ENCODE assay signal across 9 cellular contexts in the genomic region with DNA sequence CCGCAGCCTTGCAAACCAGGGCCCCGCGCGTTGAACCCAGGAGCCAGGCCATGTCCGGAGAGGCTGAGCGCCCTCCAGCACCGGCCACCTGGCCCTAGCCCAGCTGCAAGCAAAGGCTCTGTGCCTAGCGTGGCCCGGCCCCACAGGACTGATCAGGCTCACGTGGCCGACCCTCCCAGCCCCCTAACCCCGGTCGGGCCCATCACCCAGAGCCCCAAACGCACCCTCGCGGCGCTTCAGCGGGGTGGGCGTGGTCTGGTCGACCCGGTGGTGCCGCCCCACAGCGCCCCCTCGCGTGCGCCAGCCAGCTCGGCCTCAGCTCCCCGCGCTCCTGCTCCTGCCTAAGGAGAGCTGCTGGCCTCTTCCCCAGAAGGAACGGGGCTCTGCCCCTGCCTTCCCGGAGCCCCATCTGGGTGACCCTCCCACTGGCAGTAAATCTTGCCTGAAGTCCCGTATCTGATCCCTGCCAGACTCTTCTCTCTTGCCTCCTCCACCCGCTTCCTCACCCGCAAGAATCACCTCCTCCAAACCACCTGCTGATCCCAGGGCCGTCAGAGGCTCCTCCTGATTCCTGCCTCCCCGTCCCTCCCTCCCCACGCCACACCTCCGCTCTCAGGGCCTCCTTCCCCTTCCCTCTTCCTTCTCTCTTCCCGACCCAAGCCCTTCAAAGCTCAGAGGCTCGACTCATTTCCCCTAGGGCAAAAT. TPM values are rescaled to one million over a fixed set of nuclear protein-coding genes. Genes with fewer than 3 reads are reported as not detected.
A peak's percentile ranks its signal among the peaks of the same experiment; 100 is the strongest.
DNase-seq lines count a peak whose midpoint lies in the region; ATAC-seq and TF ChIP-seq lines count a peak whose summit lies in the region.
"Had no signal": no experiment of that assay in that cellular context is flagged by ENCODE, and none has a peak within 500 bp of the region (broad histone marks: within the 10 kb centered on the region; RNA-seq: fewer than 3 reads in every experiment).

No MANE protein-coding gene starts in this region.

- no peaks in the 10 kb centered on the region for H3K9me2 ChIP-seq in DOHH2 (replicated peaks; ENCODE audit: control insufficient read depth, low read length)

- H3K27me3 Mint-ChIP-seq in activated T-cell treated with anti-CD3 and anti-CD28 coated beads, Interleukin-2, amount 50 U/mL, for 72 hours (ENCODE audit: low read depth) = peaks cover 18% of the 10 kb centered on the region

- H4K20me1 ChIP-seq in DOHH2 (ENCODE audit: control insufficient read depth, insufficient read depth, low read depth, low read length) = no peaks in the 10 kb centered on the region

- H3K4me2 ChIP-seq in DOHH2 (ENCODE audit: low read length) = peak overlapping the region; percentile 47
- H3K4me2 ChIP-seq in parathyroid adenoma (ENCODE audit: low read length) = peak overlapping the region; percentile 30

- peaks cover 9% of the 10 kb centered on the region for H3K4me1 Mint-ChIP-seq in activated T-cell treated with anti-CD3 and anti-CD28 coated beads, Interleukin-2, amount 50 U/mL, for 72 hours (ENCODE audit: low read depth)

- H2AFZ ChIP-seq in parathyroid adenoma = peak overlapping the region; percentile 74

- H3K36me3 Mint-ChIP-seq in activated T-cell treated with anti-CD3 and anti-CD28 coated beads, Interleukin-2, amount 50 U/mL, for 72 hours (ENCODE audit: insufficient read depth in 2 of 2) = no peaks in the 10 kb centered on the region

- no peaks in the 10 kb centered on the region for H3K36me3 ChIP-seq in DOHH2 (ENCODE audit: control insufficient read depth, low read length)
- no peaks in the 10 kb centered on the region for H3K36me3 ChIP-seq in parathyroid adenoma (ENCODE audit: control insufficient read depth, insufficient read depth, low read length)

- peak overlapping the region; percentile 34; the same call in 1 of the 2 replicates for H3K4me3 ChIP-seq in DOHH2 (ENCODE audit: low read length)
- no peak overlapping the region for H3K4me3 ChIP-seq in parathyroid adenoma (ENCODE audit: low read depth, low read length)

- DNase-seq in KG1 (lab: John Stamatoyannopoulos, UW) (peak; percentile 19), Right ventricle myocardium superior (peak; percentile 80), NCI-H510A treated with DMSO at 0.1 percent for 48 hours (lab: John Stamatoyannopoulos, UW) (no peak), NCI-H146 (lab: John Stamatoyannopoulos, UW) (no peak)
- peak; percentile 71 to 78 for DNase-seq in activated T-cell treated with anti-CD3 and anti-CD28 coated beads, Interleukin-2, amount 50 U/mL, for 72 hours

- H3K9me3 Mint-ChIP-seq in activated T-cell treated with anti-CD3 and anti-CD28 coated beads, Interleukin-2, amount 50 U/mL, for 72 hours = no peaks in the 10 kb centered on the region

- H3K27me3 ChIP-seq in DOHH2 (ENCODE audit: control insufficient read depth, low read length) (no peaks in the 10 kb centered on the region), parathyroid adenoma (ENCODE audit: control insufficient read depth, insufficient read depth, low read length) (no peaks in the 10 kb centered on the region)

- peak overlapping the region in 1 of 2 donors; percentile 73 for H3K4me3 Mint-ChIP-seq in activated T-cell treated with anti-CD3 and anti-CD28 coated beads, Interleukin-2, amount 50 U/mL, for 72 hours

- H3K4me1 ChIP-seq in DOHH2 (ENCODE audit: control insufficient read depth, low read length) = peaks cover 17% of the 10 kb centered on the region
- H3K4me1 ChIP-seq in parathyroid adenoma = peaks cover 2% of the 10 kb centered on the region

- H3K79me2 ChIP-seq in DOHH2 (ENCODE audit: control insufficient read depth, low read length) = no peaks in the 10 kb centered on the region
- no peaks in the 10 kb centered on the region for H3K79me2 ChIP-seq in parathyroid adenoma

- ATAC-seq in GM21515 (IDR thresholded peaks at IDR 0.05; ENCODE audit: unreplicated experiment) (peak; percentile 73), Right ventricle myocardium superior (ENCODE audit: poor library complexity) (peak; percentile 90)
- ATAC-seq in activated T-cell treated with anti-CD3 and anti-CD28 coated beads, Interleukin-2, amount 50 U/mL, for 72 hours (replicated peaks in 1 of 2) = peak; percentile 77 to 84

- H3F3A ChIP-seq in DOHH2 (ENCODE audit: control insufficient read depth, insufficient read depth) = no peaks in the 10 kb centered on the region

- no peak overlapping the region for H3K9ac ChIP-seq in parathyroid adenoma

- H3K27ac ChIP-seq in DOHH2 (ENCODE audit: low read depth, low read length) (no peak overlapping the region), parathyroid adenoma (no peak overlapping the region)

- TF ChIP-seq CTCF in DOHH2 (IDR thresholded peaks at IDR 0.05; ENCODE audit: low read depth, low read length, poor library complexity, severe bottlenecking) (peak; percentile 79), parathyroid adenoma (IDR thresholded peaks at IDR 0.05) (peak; percentile 47)

- intact Hi-C loops in Right ventricle myocardium superior (cut with DNase I) = no loop called here

- H3K27ac Mint-ChIP-seq in activated T-cell treated with anti-CD3 and anti-CD28 coated beads, Interleukin-2, amount 50 U/mL, for 72 hours = no peak overlapping the region

- H3K9me3 ChIP-seq in DOHH2 (ENCODE audit: control insufficient read depth, insufficient read depth, low read length) = no peaks in the 10 kb centered on the region
- no peaks in the 10 kb centered on the region for H3K9me3 ChIP-seq in parathyroid adenoma (ENCODE audit: control insufficient read depth, low read length)

RNA-seq across cellular contexts. Expression of gene TEX51, which starts 12.3 kb away (rescaled TPM):
- not detected for total RNA-seq in activated T-cell treated with anti-CD3 and anti-CD28 coated beads, Interleukin-2, amount 50 U/mL, for 72 hours
- total RNA-seq in Right ventricle myocardium superior = not detected
- total RNA-seq: T-helper 2 cell treated with Interferon-gamma antibody and Interleukin-4, amounts not matched to agents 100 ng/mL and 5 ng/mL, for 36 hours had no signal

Comparison
In these comparisons a context has a peak if more than half of its experiments do, and no peak if none do; other contexts are left out.
1. DNase-seq: peak in KG1 (single experiment), activated T-cell treated with anti-CD3 and anti-CD28 coated beads, Interleukin-2, amount 50 U/mL, for 72 hours (2 of 2) and Right ventricle myocardium superior (single experiment); none in NCI-H510A treated with DMSO at 0.1 percent for 48 hours (single experiment) and NCI-H146 (single experiment).
2. Peak in every context shown above with its lines, with median percentiles within 50 percentile points of each other: ATAC-seq.